In the genomic region with DNA sequence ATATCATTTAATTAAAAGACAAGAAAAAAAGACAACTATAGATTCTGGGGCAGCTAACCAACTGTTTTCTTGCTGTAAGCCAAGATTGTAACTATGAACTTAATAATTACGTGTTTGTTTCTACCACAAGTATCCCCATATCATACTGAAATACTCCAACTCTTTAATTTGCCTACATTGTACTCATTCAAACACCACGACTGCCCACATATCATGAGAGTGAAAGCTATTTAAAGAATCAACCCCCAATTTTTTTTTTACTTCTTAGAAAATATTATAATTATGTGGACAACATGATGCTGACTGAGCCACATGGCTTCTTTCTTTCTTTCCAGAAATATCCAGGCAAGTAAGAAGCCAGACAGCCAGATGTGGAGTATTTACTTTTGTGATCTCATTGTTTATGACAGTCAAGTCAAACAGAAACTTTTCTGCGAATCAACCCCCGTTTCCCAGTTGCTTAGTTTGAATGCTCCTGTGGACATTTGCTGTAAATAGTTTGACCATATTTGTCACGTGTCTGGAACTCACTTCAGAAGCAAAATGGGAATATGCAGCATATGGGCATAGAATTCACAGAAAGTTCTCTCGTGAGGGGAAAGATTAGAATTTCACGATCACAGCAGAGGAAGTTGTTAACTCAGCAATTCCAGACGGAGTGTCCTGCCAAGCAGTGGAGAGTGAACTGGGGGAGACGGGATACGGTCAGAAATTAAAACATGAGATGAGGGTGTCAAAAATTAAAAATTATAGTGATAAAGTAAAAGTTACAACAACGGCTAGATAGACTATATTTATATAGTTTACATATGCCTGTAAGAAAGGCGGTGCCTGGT, we compare ENCODE assay signal across 12 cellular contexts.
DNase-seq lines count a peak whose midpoint lies in the region; ATAC-seq, FAIRE-seq and TF ChIP-seq lines count a peak whose summit lies in the region.
"Had no signal": no experiment of that assay in that cellular context is flagged by ENCODE, and none has a peak within 500 bp of the region (broad histone marks: within the 10 kb centered on the region; RNA-seq: fewer than 3 reads in every experiment).

No MANE protein-coding gene starts in this region.

- H3K9ac ChIP-seq in endothelial cell of umbilical vein (replicated peaks; ENCODE audit: extremely low read depth, insufficient read depth, low read length): no peak overlapping the region
- no peak overlapping the region for H3K9ac ChIP-seq in neural progenitor cell

- H3K4me1 Mint-ChIP-seq in neural progenitor cell: peaks cover 16% of the 10 kb centered on the region

- no peak overlapping the region for H3K27ac Mint-ChIP-seq in neural progenitor cell

- 0 out of 3 replicates have a peak, but pooled peaks cover 3% of the 10 kb centered on the region for H3K9me3 ChIP-seq in A549
- no peaks in the 10 kb centered on the region for H3K9me3 ChIP-seq in endothelial cell of umbilical vein (replicated peaks; ENCODE audit: control insufficient read depth, insufficient read depth, low read length)
- no peaks in the 10 kb centered on the region for H3K9me3 ChIP-seq in neural progenitor cell (ENCODE audit: low read depth)
- H3K9me3 ChIP-seq in spleen: no peaks in the 10 kb centered on the region
- H3K9me3 ChIP-seq: thyroid gland had no signal

- WGBS in A549 (ENCODE audit: missing lambda C conversion rate): 21% methylated on average over 12 of the region's 12 CpGs
- 34 to 55% (median 54%) methylated on average over 12 of the region's 12 CpGs for WGBS in spleen, 5 donors

- no peaks in the 10 kb centered on the region for H3K4me1 ChIP-seq in A549
- no peaks in the 10 kb centered on the region for H3K4me1 ChIP-seq in endothelial cell of umbilical vein (ENCODE audit: control insufficient read depth, extremely low read depth, insufficient read depth, low read length)
- peaks cover 11% of the 10 kb centered on the region for H3K4me1 ChIP-seq in neural progenitor cell
- H3K4me1 ChIP-seq in spleen: no peaks in the 10 kb centered on the region
- H3K4me1 ChIP-seq: thyroid gland had no signal

- H3K9me1 ChIP-seq in endothelial cell of umbilical vein (replicated peaks; ENCODE audit: control insufficient read depth, extremely low read depth, insufficient read depth, low read length): no peaks in the 10 kb centered on the region

- H3K9me3 Mint-ChIP-seq in neural progenitor cell: peaks cover 3% of the 10 kb centered on the region

- POLR2A ChIA-PET in A549 (lab: Yijun Ruan, JAX) (no interaction called here), endothelial cell of umbilical vein (lab: Charles Lee) (no interaction called here)

- H2AFZ ChIP-seq in endothelial cell of umbilical vein (ENCODE audit: low read depth, low read length): peak overlapping the region; percentile 48
- peak overlapping the region; percentile 64 for H2AFZ ChIP-seq in neural progenitor cell (replicated peaks)

- intact Hi-C loops in endothelial cell of umbilical vein (cut with micrococcal nuclease) (no loop called here), spleen (cut with DNase I; ENCODE audit: low total_unique reads) (no loop called here)

- TF ChIP-seq POLR2A in A549 (IDR thresholded peaks at IDR 0.05; ENCODE audit: low read length) (no peak), endothelial cell of umbilical vein (IDR thresholded peaks at IDR 0.05; ENCODE audit: low read depth, low read length) (no peak), spleen (IDR thresholded peaks at IDR 0.05) (no peak)

- no peak for TF ChIP-seq CTCF in A549 (IDR thresholded peaks at IDR 0.05)
- TF ChIP-seq CTCF in endothelial cell of umbilical vein (IDR thresholded peaks at IDR 0.05; ENCODE audit: extremely low read depth in 1 of 2, insufficient read depth in 1 of 2, low read depth in 1 of 2, low read length in 2 of 2): no peak
- TF ChIP-seq CTCF in neural progenitor cell (IDR thresholded peaks at IDR 0.05): no peak
- TF ChIP-seq CTCF in spleen (IDR thresholded peaks at IDR 0.05 in 8 of 11, conservative IDR thresholded peaks at IDR 0.05 in 3 of 11): no peak

- H3K27me3 ChIP-seq in endothelial cell of umbilical vein (ENCODE audit: control insufficient read depth in 2 of 2, insufficient read depth in 2 of 2, low read length in 2 of 2) (no peaks in the 10 kb centered on the region), neural progenitor cell (no peaks in the 10 kb centered on the region), spleen (replicated peaks in 1 of 7) (no peaks in the 10 kb centered on the region)
- H3K27me3 ChIP-seq: thyroid gland had no signal

- FAIRE-seq in A549 (lab: Jason Lieb, UNC): no peak
- no peak for FAIRE-seq in endothelial cell of umbilical vein (lab: Jason Lieb, UNC)

- H3K27me3 Mint-ChIP-seq in neural progenitor cell (ENCODE audit: insufficient read depth, low read depth): peaks cover 3% of the 10 kb centered on the region

- ATAC-seq in A549: peak in 1 of 2 experiments; percentile 23; a peak in 1 of 6 replicates
- ATAC-seq in HG03039 (IDR thresholded peaks at IDR 0.05; ENCODE audit: unreplicated experiment): peak; percentile 54
- no peak for ATAC-seq in stimulated activated naive CD8-positive, alpha-beta T cell treated with anti-CD3 and anti-CD28 coated beads, Interleukin-15, Interleukin-2, amounts not matched to agents 100 U/mL and 50 U/mL, for 24 hours

- H3F3A ChIP-seq in neural progenitor cell (ENCODE audit: low read depth): no peaks in the 10 kb centered on the region

- CTCF ChIA-PET in A549 (lab: Yijun Ruan, JAX): interaction anchor here (0.6 kb wide), 1 partner anchor 448 kb away, joined by 3 read pairs; no protein-coding TSS in a partner anchor
- CTCF ChIA-PET in endothelial cell of umbilical vein (lab: Charles Lee): no interaction called here

- TF ChIP-seq RAD21 in A549 (conservative IDR thresholded peaks at IDR 0.05 in 1 of 2, IDR thresholded peaks at IDR 0.05 in 1 of 2): no peak

- H3K79me2 ChIP-seq in endothelial cell of umbilical vein (ENCODE audit: control insufficient read depth, insufficient read depth, low read length) (no peaks in the 10 kb centered on the region), neural progenitor cell (ENCODE audit: low read depth) (no peaks in the 10 kb centered on the region)

- TF ChIP-seq EP300 in A549 (IDR thresholded peaks at IDR 0.05): no peak

- no peaks in the 10 kb centered on the region for H3K36me3 ChIP-seq in endothelial cell of umbilical vein (ENCODE audit: control insufficient read depth in 2 of 2, extremely low read depth in 1 of 2, insufficient read depth in 2 of 2, low read length in 2 of 2)
- no peaks in the 10 kb centered on the region for H3K36me3 ChIP-seq in neural progenitor cell
- H3K36me3 ChIP-seq in spleen: no peaks in the 10 kb centered on the region
- H3K36me3 ChIP-seq: thyroid gland had no signal

- H3K4me3 Mint-ChIP-seq in neural progenitor cell: no peak overlapping the region

- dilution Hi-C loops in endothelial cell of umbilical vein (cut with MboI; ENCODE audit: extremely low pct_ligation_motif_present, low sequenced_read_pairs): no loop called here

- H3K4me2 ChIP-seq in A549 (peak overlapping the region; percentile 53), endothelial cell of umbilical vein (ENCODE audit: insufficient read depth, low read length) (peak overlapping the region; percentile 31), neural progenitor cell (no peak overlapping the region)

- H3K4me3 ChIP-seq in A549: no peak overlapping the region
- no peak overlapping the region for H3K4me3 ChIP-seq in endothelial cell of umbilical vein (replicated peaks in 1 of 3; ENCODE audit: insufficient read depth in 1 of 3, low read depth in 1 of 3, low read length in 3 of 3)
- no peak overlapping the region for H3K4me3 ChIP-seq in neural progenitor cell
- H3K4me3 ChIP-seq in spleen: peak overlapping the region in 1 of 8 donors; percentile 34
- H3K4me3 ChIP-seq: thyroid gland had no signal

- H4K20me1 ChIP-seq in endothelial cell of umbilical vein (replicated peaks; ENCODE audit: control insufficient read depth, extremely low read depth, insufficient read depth, low read length) (no peaks in the 10 kb centered on the region), neural progenitor cell (ENCODE audit: low read depth) (no peaks in the 10 kb centered on the region)

- BruUV-seq in endothelial cell of umbilical vein (replicated peaks; lab: Mats Ljungman, UMichigan): no TSS peak

- no peaks in the 10 kb centered on the region for H3K36me3 Mint-ChIP-seq in neural progenitor cell

- H3K27ac ChIP-seq in A549 (no peak overlapping the region), endothelial cell of umbilical vein (ENCODE audit: insufficient read depth, low read depth, low read length) (no peak overlapping the region), neural progenitor cell (no peak overlapping the region), spleen (no peak overlapping the region)
- H3K27ac ChIP-seq: thyroid gland had no signal

- DNase-seq in A549 (ENCODE audit: low read depth in 1 of 2, low spot score in 1 of 2) (peak in 1 of 2 experiments; percentile 5), endothelial cell of umbilical vein (ENCODE audit: low read depth, low spot score) (peak; percentile 1), neural progenitor cell (ENCODE audit: low spot score) (no peak), mesenteric fat pad (ENCODE audit: low spot score) (no peak), spleen (no peak), NCI-H2227 (lab: John Stamatoyannopoulos, UW; ENCODE audit: unreplicated experiment) (no peak)
- DNase-seq in stimulated activated naive CD8-positive, alpha-beta T cell treated with anti-CD3 and anti-CD28 coated beads, Interleukin-15, Interleukin-2, amounts not matched to agents 100 U/mL and 50 U/mL, for 24 hours: no peak
- DNase-seq: AML-193; effector CD4-positive, alpha-beta T cell; kidney glomerular epithelial cell; thyroid gland had no signal

TF ChIP-seq in A549, 52 proteins besides CTCF, POLR2A, EP300 and RAD21 (continues in another document):
- peak; percentile 58 for TF ChIP-seq MAFK (IDR thresholded peaks at IDR 0.05; ENCODE audit: partially characterized antibody)
- no peak for TF ChIP-seq ZC3H11A (IDR thresholded peaks at IDR 0.05)
- TF ChIP-seq CHD2 (IDR thresholded peaks at IDR 0.05; ENCODE audit: low read length, partially characterized antibody): no peak
- no peak for TF ChIP-seq ZSCAN20 (CRISPR knock-in tag; IDR thresholded peaks at IDR 0.05)

TF ChIP-seq in endothelial cell of umbilical vein, 7 proteins besides CTCF, POLR2A, EP300 and RAD21:
- TF ChIP-seq FOS (IDR thresholded peaks at IDR 0.05; ENCODE audit: borderline replicate concordance, insufficient read depth, low read length): no peak
- TF ChIP-seq EZH2 (IDR thresholded peaks at IDR 0.05; ENCODE audit: borderline replicate concordance, low read depth, low read length, severe bottlenecking): no peak
- no peak for TF ChIP-seq GATA2 (IDR thresholded peaks at IDR 0.05; ENCODE audit: insufficient read depth, insufficient read length, low read depth, low read length)
- no peak for TF ChIP-seq MYC (IDR thresholded peaks at IDR 0.05; ENCODE audit: low read depth, low read length)
- TF ChIP-seq MAX (IDR thresholded peaks at IDR 0.05; ENCODE audit: insufficient read depth, insufficient read length): no peak
